Comparison of ENCODE assay signal across 1 cellular context in genomic region chr19:35565016-35565856, GRCh38.
TF ChIP-seq lines count a peak whose summit lies in the region.

No MANE protein-coding gene starts in this region.

TF ChIP-seq in K562, 482 proteins besides CTCF, POLR2A, EP300 and RAD21:
- TF ChIP-seq FUS (optimal IDR thresholded peaks at IDR 0.05; ENCODE audit: low read depth, low read length) (no peak), THRA (IDR thresholded peaks at IDR 0.05) (no peak)
